Comparison of ENCODE assay signal across 8 cellular contexts in the genomic region with DNA sequence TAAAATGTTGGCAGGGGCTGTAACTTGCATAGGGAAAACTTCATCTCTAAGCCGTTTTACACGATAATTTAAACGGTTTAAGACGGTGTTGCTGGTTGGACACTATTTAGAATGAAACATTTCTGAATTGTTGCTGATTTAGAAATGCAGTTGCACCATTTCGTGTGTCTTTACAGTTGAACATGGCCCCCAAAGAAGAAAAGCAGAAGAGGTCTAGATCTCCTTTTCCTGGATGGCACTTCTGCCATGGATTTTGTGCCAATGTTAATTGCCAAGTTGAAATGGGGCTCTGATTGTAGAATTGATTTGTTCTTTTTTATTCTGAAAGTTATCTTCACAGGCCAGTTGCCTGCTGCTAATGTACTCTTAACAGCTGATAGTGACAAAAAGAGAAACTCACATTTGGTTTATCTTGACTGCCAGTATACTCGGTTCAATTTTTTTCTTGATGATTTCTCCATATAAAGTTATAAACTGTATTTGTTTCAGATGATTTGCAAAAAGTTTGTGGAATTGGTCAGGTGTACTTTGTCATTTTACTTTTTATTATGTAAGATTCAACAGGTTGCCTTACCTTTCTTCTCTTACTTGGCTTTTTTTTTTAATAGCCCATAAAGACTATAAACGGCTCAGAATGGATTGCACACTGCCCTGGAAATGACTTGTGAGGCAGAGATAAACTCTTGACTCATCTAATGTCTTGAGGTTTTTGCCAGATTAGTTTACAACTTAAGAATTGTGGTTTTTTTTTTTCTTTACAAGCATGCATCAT. TPM values are rescaled to one million over a fixed set of nuclear protein-coding genes. Genes with fewer than 3 reads are reported as not detected.
DNase-seq lines count a peak whose midpoint lies in the region; ATAC-seq, FAIRE-seq and TF ChIP-seq lines count a peak whose summit lies in the region.

No MANE protein-coding gene starts in this region.

- no peaks in the 10 kb centered on the region for H4K20me1 ChIP-seq in MM.1S (ENCODE audit: insufficient read depth, low read length)

- peak overlapping the region; percentile 68; the same call in 1 of the 2 replicates for H3K27ac ChIP-seq in MM.1S (ENCODE audit: low read length)
- peak overlapping the region in 1 of 2 donors; percentile 96 for H3K27ac ChIP-seq in ascending aorta
- peak overlapping the region; percentile 13 to 93 for H3K27ac ChIP-seq in kidney (ENCODE audit: low read depth in 2 of 2, low read length in 2 of 2)
- peak overlapping the region; percentile 91 for H3K27ac ChIP-seq in subcutaneous abdominal adipose tissue (ENCODE audit: low read depth, low read length)

- peaks cover 60% of the 10 kb centered on the region for H3K79me2 ChIP-seq in MM.1S (ENCODE audit: low read length)

- peaks cover 27% of the 10 kb centered on the region for H3K4me1 ChIP-seq in MM.1S (ENCODE audit: low read length)
- H3K4me1 ChIP-seq in ascending aorta, result peaks cover 3 to 18% of the 10 kb centered on the region in 2 donors
- peaks cover 0 to 4% of the 10 kb centered on the region in 2 donors for H3K4me1 ChIP-seq in kidney (ENCODE audit: control insufficient read depth in 1 of 2, insufficient read depth in 1 of 2, low read depth in 1 of 2, low read length in 2 of 2)
- peaks cover 0 to 25% (median 21%) of the 10 kb centered on the region in 5 donors for H3K4me1 ChIP-seq in subcutaneous abdominal adipose tissue (ENCODE audit: control insufficient read depth in 5 of 5, insufficient read depth in 5 of 5, low read length in 5 of 5)

- FAIRE-seq in kidney (lab: Jason Lieb, UNC), result no peak

- H3K9ac ChIP-seq in MM.1S (ENCODE audit: low read length) (peak overlapping the region; percentile 68; the same call in 1 of the 2 replicates), kidney (ENCODE audit: low read length in 2 of 2) (peak overlapping the region; percentile 13 to 31), subcutaneous abdominal adipose tissue (ENCODE audit: low read length in 5 of 5) (peak overlapping the region; percentile 56 to 87 (median 83))

- no peaks in the 10 kb centered on the region for H3K9me2 ChIP-seq in MM.1S (replicated peaks; ENCODE audit: insufficient read depth, low read length)

- H2AFZ ChIP-seq in MM.1S (ENCODE audit: low read length), result peak overlapping the region; percentile 70; the same call in 1 of the 2 replicates

- no peak for TF ChIP-seq CTCF in GM12865 (IDR thresholded peaks at IDR 0.05; ENCODE audit: insufficient read depth, low read depth, low read length, missing control alignments)
- no peak for TF ChIP-seq CTCF in MM.1S (IDR thresholded peaks at IDR 0.05; ENCODE audit: low read length)
- TF ChIP-seq CTCF in ascending aorta (IDR thresholded peaks at IDR 0.05), result no peak
- TF ChIP-seq CTCF in kidney (IDR thresholded peaks at IDR 0.05; ENCODE audit: borderline replicate concordance, extremely low read depth, insufficient read depth), result no peak

- ATAC-seq in GM18498 (IDR thresholded peaks at IDR 0.05; ENCODE audit: unreplicated experiment), result no peak

- H3K4me2 ChIP-seq in MM.1S (ENCODE audit: low read depth, low read length), result peak overlapping the region; percentile 67

- H3K36me3 ChIP-seq in MM.1S (replicated peaks; ENCODE audit: insufficient read depth, low read length) (no peaks in the 10 kb centered on the region), ascending aorta (no peaks in the 10 kb centered on the region), kidney (ENCODE audit: control insufficient read depth in 1 of 2, insufficient read depth in 2 of 2, low read length in 2 of 2) (no peaks in the 10 kb centered on the region), subcutaneous abdominal adipose tissue (ENCODE audit: control insufficient read depth in 5 of 5, insufficient read depth in 5 of 5, low read length in 5 of 5) (no peaks in the 10 kb centered on the region)

- H3K4me3 ChIP-seq in GM12865 (ENCODE audit: low read depth, low read length) (peak overlapping the region; percentile 75), MM.1S (ENCODE audit: low read length) (peak overlapping the region; percentile 91), ascending aorta (peak overlapping the region; percentile 72 to 97), kidney (ENCODE audit: low read length in 2 of 2) (peak overlapping the region; percentile 73 to 97), subcutaneous abdominal adipose tissue (ENCODE audit: low read depth in 1 of 5, low read length in 5 of 5) (peak overlapping the region; percentile 70 to 93 (median 84))

- H3K27me3 ChIP-seq in MM.1S (replicated peaks; ENCODE audit: insufficient read depth, low read length) (no peaks in the 10 kb centered on the region), ascending aorta (no peaks in the 10 kb centered on the region), subcutaneous abdominal adipose tissue (ENCODE audit: control insufficient read depth in 5 of 5, insufficient read depth in 4 of 5, low read length in 5 of 5) (no peaks in the 10 kb centered on the region)

- H3K9me3 ChIP-seq in MM.1S (replicated peaks; ENCODE audit: insufficient read depth, low read length), result no peaks in the 10 kb centered on the region
- no peaks in the 10 kb centered on the region for H3K9me3 ChIP-seq in ascending aorta
- no peaks in the 10 kb centered on the region for H3K9me3 ChIP-seq in kidney (ENCODE audit: control insufficient read depth in 1 of 2, low read length in 2 of 2)
- no peaks in the 10 kb centered on the region for H3K9me3 ChIP-seq in subcutaneous abdominal adipose tissue (ENCODE audit: control insufficient read depth in 5 of 5, low read length in 5 of 5)

- DNase-seq in GM12865 (ENCODE audit: low read depth) (peak; percentile 17), MM.1S (no peak), ascending aorta (ENCODE audit: low spot score in 2 of 2) (no peak), kidney (no peak), SHP77 (lab: John Stamatoyannopoulos, UW) (no peak), NCI-H2171 treated with DMSO at 0.1 percent for 48 hours (lab: John Stamatoyannopoulos, UW) (no peak)

- H3F3A ChIP-seq in MM.1S (ENCODE audit: insufficient read depth, low read length), result peaks cover 19% of the 10 kb centered on the region

- intact Hi-C loops in ascending aorta (cut with DNase I), result loop anchor here (2.0 to 10.0 kb wide), 5 partner anchors 127 to 946 kb away; a partner anchor contains a TSS
- intact Hi-C loops in kidney (cut with DNase I), result loop anchor here (10.0 kb wide), 1 partner anchor 134 kb away; no protein-coding TSS in a partner anchor

RNA-seq across cellular contexts. Expression of a gene that starts 1.4 kb away (rescaled TPM):
- 63.1 TPM for total RNA-seq in ascending aorta
- 48.2 TPM for total RNA-seq in kidney
- 9.5 TPM for polyA plus RNA-seq in kidney (ENCODE audit: insufficient read depth, low read depth, low replicate concordance)

RNA-seq across cellular contexts. Expression of a gene that starts 29.1 kb away (rescaled TPM):
- total RNA-seq in ascending aorta (not detected), kidney (0.79 TPM)
- polyA plus RNA-seq in kidney (ENCODE audit: insufficient read depth, low read depth, low replicate concordance), result 2.1 TPM

Comparison
In these comparisons a context has a peak if more than half of its experiments do, and no peak if none do; other contexts are left out.
1. H3K9ac ChIP-seq: peak in every context shown above with its lines; median percentile 83 in subcutaneous abdominal adipose tissue; 68 in MM.1S; 22 in kidney.